Comparison of ENCODE assay signal across 1 cellular context in genomic region chr4:146371812-146372211, GRCh38.
TF ChIP-seq lines count a peak whose summit lies in the region.

No MANE protein-coding gene starts in this region.

TF ChIP-seq in endothelial cell of umbilical vein, 7 proteins besides CTCF, POLR2A, EP300 and RAD21 (continued from another document):
- TF ChIP-seq FOS (IDR thresholded peaks at IDR 0.05; ENCODE audit: borderline replicate concordance, insufficient read depth, low read length): peak; percentile 76
